1 cellular context compared by ENCODE assay signal in genomic region chr11:47184711-47185304, GRCh38.
TF ChIP-seq lines count a peak whose summit lies in the region.

No MANE protein-coding gene starts in this region.

TF ChIP-seq in HepG2, 621 proteins besides CTCF, POLR2A, EP300 and RAD21 (continued from another document and continues in another):
- TF ChIP-seq CBX1 (IDR thresholded peaks at IDR 0.05; ENCODE audit: low read depth) = peak; percentile 59
- no peak for TF ChIP-seq KMT2A (CRISPR knock-in tag; IDR thresholded peaks at IDR 0.05)
- no peak for TF ChIP-seq ZNF580 (CRISPR knock-in tag; IDR thresholded peaks at IDR 0.05; ENCODE audit: borderline replicate concordance, low read depth)
- peak; percentile 88 for TF ChIP-seq ZBTB10 (CRISPR knock-in tag; IDR thresholded peaks at IDR 0.05; ENCODE audit: borderline replicate concordance)
- no peak for TF ChIP-seq ZNF276 (CRISPR knock-in tag; IDR thresholded peaks at IDR 0.05; ENCODE audit: low read depth)
- 0 out of 2 replicates have a peak, but pooled peaks have one; percentile 19 for TF ChIP-seq ZNF367 (CRISPR knock-in tag; IDR thresholded peaks at IDR 0.05; ENCODE audit: borderline replicate concordance)
- TF ChIP-seq HDAC1 (CRISPR knock-in tag; IDR thresholded peaks at IDR 0.05) = peak; percentile 90; the same call in 1 of the 2 replicates
- peak; percentile 70; the same call in 1 of the 2 replicates for TF ChIP-seq CCDC6 (CRISPR knock-in tag; IDR thresholded peaks at IDR 0.05)
- TF ChIP-seq ZNF224 (CRISPR knock-in tag; IDR thresholded peaks at IDR 0.05) = peak; percentile 79
- TF ChIP-seq KLF16 (CRISPR knock-in tag; IDR thresholded peaks at IDR 0.05) = 0 out of 4 replicates have a peak, but pooled peaks of 1 of the 2 experiments have one; percentile 27
- peak; percentile 71 for TF ChIP-seq ZNF746 (CRISPR knock-in tag; IDR thresholded peaks at IDR 0.05)
- TF ChIP-seq NR0B2 (CRISPR knock-in tag; IDR thresholded peaks at IDR 0.05) = peak; percentile 30; the same call in 1 of the 2 replicates
- no peak for TF ChIP-seq TFDP1 (CRISPR knock-in tag; IDR thresholded peaks at IDR 0.05; ENCODE audit: borderline replicate concordance)
- TF ChIP-seq IRF1 (CRISPR knock-in tag; IDR thresholded peaks at IDR 0.05; ENCODE audit: low read depth) = no peak
- TF ChIP-seq FOXO1 (CRISPR knock-in tag; IDR thresholded peaks at IDR 0.05) = peak; percentile 47; the same call in 1 of the 2 replicates
- TF ChIP-seq HMG20A (CRISPR knock-in tag; IDR thresholded peaks at IDR 0.05; ENCODE audit: borderline replicate concordance) = peak; percentile 15; the same call in 1 of the 2 replicates
- no peak for TF ChIP-seq MLXIP (CRISPR knock-in tag; IDR thresholded peaks at IDR 0.05; ENCODE audit: borderline replicate concordance)
- TF ChIP-seq KLF6 (CRISPR knock-in tag; IDR thresholded peaks at IDR 0.05) = no peak
- TF ChIP-seq TCF12 (IDR thresholded peaks at IDR 0.05) = no peak
- TF ChIP-seq TCF12 (CRISPR knock-in tag; IDR thresholded peaks at IDR 0.05) = peak; percentile 75; the same call in 1 of the 2 replicates
- no peak for TF ChIP-seq ZEB1 (IDR thresholded peaks at IDR 0.05; ENCODE audit: insufficient replicate concordance, low read depth)
- TF ChIP-seq TOE1 (CRISPR knock-in tag; IDR thresholded peaks at IDR 0.05) = no peak
- TF ChIP-seq KDM5B (CRISPR knock-in tag; IDR thresholded peaks at IDR 0.05; ENCODE audit: borderline replicate concordance) = peak; percentile 63; the same call in 1 of the 2 replicates
- TF ChIP-seq TGIF2 (CRISPR knock-in tag; IDR thresholded peaks at IDR 0.05) = peak; percentile 53; the same call in 1 of the 2 replicates
- no peak for TF ChIP-seq ZNF24 (IDR thresholded peaks at IDR 0.05)
- TF ChIP-seq ZNF792 (CRISPR knock-in tag; IDR thresholded peaks at IDR 0.05) = 0 out of 2 replicates have a peak, but pooled peaks have one; percentile 32
- TF ChIP-seq SIN3A (IDR thresholded peaks at IDR 0.05; ENCODE audit: borderline replicate concordance, low read depth, low read length) = peak; percentile 58; the same call in 1 of the 2 replicates
- TF ChIP-seq YEATS4 (CRISPR knock-in tag; IDR thresholded peaks at IDR 0.05; ENCODE audit: borderline replicate concordance) = 0 out of 2 replicates have a peak, but pooled peaks have one; percentile 51
- TF ChIP-seq ZSCAN25 (CRISPR knock-in tag; IDR thresholded peaks at IDR 0.05) = peak; percentile 82
- TF ChIP-seq ZMYM4 (CRISPR knock-in tag; IDR thresholded peaks at IDR 0.05) = peak; percentile 49; the same call in 1 of the 2 replicates
- no peak for TF ChIP-seq SP1 (IDR thresholded peaks at IDR 0.05)
- no peak for TF ChIP-seq SP1 (CRISPR knock-in tag; IDR thresholded peaks at IDR 0.05)
- TF ChIP-seq PTBP1 (IDR thresholded peaks at IDR 0.05; ENCODE audit: low read depth, low read length, poor library complexity, severe bottlenecking) = peak; percentile 52
- TF ChIP-seq ZNF280B (CRISPR knock-in tag; IDR thresholded peaks at IDR 0.05; ENCODE audit: borderline replicate concordance) = peak; percentile 23; the same call in 1 of the 2 replicates
- peak; percentile 51; the same call in 1 of the 2 replicates for TF ChIP-seq ZSCAN21 (CRISPR knock-in tag; IDR thresholded peaks at IDR 0.05; ENCODE audit: borderline replicate concordance)
- no peak for TF ChIP-seq TMF1 (CRISPR knock-in tag; IDR thresholded peaks at IDR 0.05; ENCODE audit: low read depth)
- 0 out of 2 replicates have a peak, but pooled peaks have one; percentile 54 for TF ChIP-seq ZBTB39 (CRISPR knock-in tag; IDR thresholded peaks at IDR 0.05)
- TF ChIP-seq ZFP62 (CRISPR knock-in tag; IDR thresholded peaks at IDR 0.05) = no peak
- TF ChIP-seq POLR2AphosphoS5 (IDR thresholded peaks at IDR 0.05; ENCODE audit: low read depth, low read length) = peak; percentile 47; the same call in 1 of the 2 replicates
- TF ChIP-seq ZNF564 (CRISPR knock-in tag; IDR thresholded peaks at IDR 0.05) = no peak
- no peak; the same call in 1 of the 2 replicates for TF ChIP-seq SAP130 (CRISPR knock-in tag; IDR thresholded peaks at IDR 0.05; ENCODE audit: low read depth)
- TF ChIP-seq ZBTB20 (CRISPR knock-in tag; IDR thresholded peaks at IDR 0.05; ENCODE audit: borderline replicate concordance, low read depth) = no peak
- peak; percentile 38; the same call in 1 of the 2 replicates for TF ChIP-seq ZNF362 (CRISPR knock-in tag; IDR thresholded peaks at IDR 0.05; ENCODE audit: borderline replicate concordance)
- peak; percentile 27; the same call in 1 of the 2 replicates for TF ChIP-seq ZNF101 (CRISPR knock-in tag; IDR thresholded peaks at IDR 0.05; ENCODE audit: borderline replicate concordance, low read depth)
- TF ChIP-seq PRMT3 (CRISPR knock-in tag; IDR thresholded peaks at IDR 0.05; ENCODE audit: borderline replicate concordance, low read depth) = no peak; the same call in 1 of the 2 replicates
- TF ChIP-seq SOX13 (IDR thresholded peaks at IDR 0.05) = no peak
- TF ChIP-seq SOX13 (CRISPR knock-in tag; conservative IDR thresholded peaks at IDR 0.05 in 1 of 2, IDR thresholded peaks at IDR 0.05 in 1 of 2) = peak in 1 of 2 experiments; percentile 44; a peak in 2 of 4 replicates
- TF ChIP-seq E2F5 (CRISPR knock-in tag; conservative IDR thresholded peaks at IDR 0.05) = no peak
